ENCODE assay signal across 9 cellular contexts in the genomic region with DNA sequence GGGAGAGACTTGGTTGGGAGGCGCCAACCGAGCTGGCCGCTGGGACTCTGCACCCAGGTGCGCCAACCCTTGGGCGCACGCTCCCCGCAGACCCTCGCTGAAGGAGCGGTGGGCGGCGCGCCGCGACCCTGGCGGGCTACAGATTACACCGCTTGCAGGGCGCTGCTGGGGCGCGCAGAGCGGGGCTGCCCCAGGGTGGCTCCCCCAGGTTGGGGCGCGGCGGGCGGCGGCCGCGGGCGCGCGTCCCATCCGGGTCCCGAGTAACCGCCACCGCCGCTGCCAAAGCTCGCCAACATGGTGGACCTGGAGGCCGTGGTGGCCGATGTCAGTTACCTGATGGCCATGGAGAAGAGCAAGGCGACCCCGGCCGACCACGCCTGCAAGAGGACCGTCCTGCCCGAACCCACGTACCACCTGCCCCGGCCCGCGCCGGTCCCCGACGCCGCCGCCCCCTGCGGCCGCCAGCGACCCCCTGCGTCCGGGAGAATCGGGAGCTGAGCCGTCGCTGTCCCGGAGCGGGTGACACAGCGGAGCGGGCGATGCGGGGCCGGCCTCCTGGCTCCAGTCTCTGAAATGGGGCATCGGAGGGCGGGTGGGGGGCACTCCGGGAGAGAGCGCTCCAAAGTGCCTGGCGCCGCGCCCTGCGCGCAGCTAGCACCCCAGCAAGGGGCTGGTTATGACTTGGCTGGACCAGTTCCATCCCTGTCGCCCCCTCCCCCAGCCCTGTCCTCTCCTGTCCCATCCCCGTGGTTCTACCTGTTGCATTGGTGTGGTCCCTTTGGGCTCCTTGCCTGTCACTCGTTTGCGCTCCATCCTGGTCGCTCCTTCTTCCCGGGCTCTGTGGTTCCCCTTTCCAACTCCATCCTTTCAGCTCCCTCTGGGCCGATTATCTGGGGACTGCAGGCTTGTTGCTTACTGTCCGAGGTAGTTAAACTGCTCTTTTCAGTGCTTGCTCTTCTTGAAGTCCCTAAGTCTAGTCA.
DNase-seq lines count a peak whose midpoint lies in the region; ATAC-seq, FAIRE-seq and TF ChIP-seq lines count a peak whose summit lies in the region.
"Had no signal": no experiment of that assay in that cellular context is flagged by ENCODE, and none has a peak within 500 bp of the region (broad histone marks: within the 10 kb centered on the region; RNA-seq: fewer than 3 reads in every experiment).

No MANE protein-coding gene starts in this region.

- no peaks in the 10 kb centered on the region for H3K9me1 ChIP-seq in endothelial cell of umbilical vein (replicated peaks; ENCODE audit: control insufficient read depth, extremely low read depth, insufficient read depth, low read length)

- CTCF ChIA-PET in endothelial cell of umbilical vein (lab: Charles Lee) = interaction anchor here (1.0 kb wide), 1 partner anchor 20 kb away, joined by 3 read pairs; no protein-coding TSS in a partner anchor

- dilution Hi-C loops in endothelial cell of umbilical vein (cut with MboI; ENCODE audit: extremely low pct_ligation_motif_present, low sequenced_read_pairs) = no loop called here

- H3K4me3 ChIP-seq in endothelial cell of umbilical vein (replicated peaks in 1 of 3; ENCODE audit: insufficient read depth in 1 of 3, low read depth in 1 of 3, low read length in 3 of 3) (no peak overlapping the region), pancreas (peak overlapping the region in 2 of 4 donors; percentile 21 to 48)

- DNase-seq in DMS153 treated with DMSO at 0.1 percent for 48 hours (lab: John Stamatoyannopoulos, UW; ENCODE audit: unreplicated experiment) (peak; percentile 40), NCI-H1417 treated with DMSO at 0.1 percent for 48 hours (lab: John Stamatoyannopoulos, UW) (peak; percentile 11), endothelial cell of umbilical vein (ENCODE audit: low read depth, low spot score) (no peak), pancreas (no peak), posterior cingulate gyrus (no peak), foreskin melanocyte (no peak)

- POLR2A ChIA-PET in endothelial cell of umbilical vein (lab: Charles Lee) = no interaction called here

- no peaks in the 10 kb centered on the region for H3K4me1 ChIP-seq in endothelial cell of umbilical vein (ENCODE audit: control insufficient read depth, extremely low read depth, insufficient read depth, low read length)
- H3K4me1 ChIP-seq in pancreas = peaks cover 0 to 7% (median 0%) of the 10 kb centered on the region in 3 donors

- H3K27ac ChIP-seq in endothelial cell of umbilical vein (ENCODE audit: insufficient read depth, low read depth, low read length) (no peak overlapping the region), pancreas (no peak overlapping the region)

- WGBS in pancreas, 2 donors = 2 to 4% methylated on average over 61 to 85 of the region's 85 CpGs

- H3K9me3 ChIP-seq in endothelial cell of umbilical vein (replicated peaks; ENCODE audit: control insufficient read depth, insufficient read depth, low read length) (no peaks in the 10 kb centered on the region), pancreas (no peaks in the 10 kb centered on the region)

- peak in 3 of 4 donors; percentile 33 to 56 (median 35) for ATAC-seq in pancreas
- no peak for ATAC-seq in HG03442 (IDR thresholded peaks at IDR 0.05; ENCODE audit: unreplicated experiment)
- no peak for ATAC-seq in GM19452 (IDR thresholded peaks at IDR 0.05; ENCODE audit: unreplicated experiment)

- H2AFZ ChIP-seq in endothelial cell of umbilical vein (ENCODE audit: low read depth, low read length) = no peak overlapping the region

- H3K4me2 ChIP-seq in endothelial cell of umbilical vein (ENCODE audit: insufficient read depth, low read length) = no peak overlapping the region

- H4K20me1 ChIP-seq in endothelial cell of umbilical vein (replicated peaks; ENCODE audit: control insufficient read depth, extremely low read depth, insufficient read depth, low read length) = no peaks in the 10 kb centered on the region

- TF ChIP-seq POLR2A in endothelial cell of umbilical vein (IDR thresholded peaks at IDR 0.05; ENCODE audit: low read depth, low read length) = no peak

- H3K9ac ChIP-seq in endothelial cell of umbilical vein (replicated peaks; ENCODE audit: extremely low read depth, insufficient read depth, low read length) = no peak overlapping the region

- intact Hi-C loops in endothelial cell of umbilical vein (cut with micrococcal nuclease) (no loop called here), pancreas (cut with DNase I) (no loop called here), posterior cingulate gyrus (cut with DNase I) (no loop called here)

- H3K27me3 ChIP-seq in endothelial cell of umbilical vein (ENCODE audit: control insufficient read depth in 2 of 2, insufficient read depth in 2 of 2, low read length in 2 of 2) (peaks cover 38 to 58% of the 10 kb centered on the region in 2 experiments), pancreas (peaks cover 0 to 17% (median 0%) of the 10 kb centered on the region in 4 donors)

- FAIRE-seq in endothelial cell of umbilical vein (lab: Jason Lieb, UNC) (no peak), pancreas (lab: Jason Lieb, UNC) (no peak)
- FAIRE-seq: TTC549 had no signal

- TF ChIP-seq CTCF in endothelial cell of umbilical vein (IDR thresholded peaks at IDR 0.05; ENCODE audit: extremely low read depth in 1 of 2, insufficient read depth in 1 of 2, low read depth in 1 of 2, low read length in 2 of 2) (no peak), pancreas (IDR thresholded peaks at IDR 0.05) (no peak)

- H3K36me3 ChIP-seq in endothelial cell of umbilical vein (ENCODE audit: control insufficient read depth in 2 of 2, extremely low read depth in 1 of 2, insufficient read depth in 2 of 2, low read length in 2 of 2) (no peaks in the 10 kb centered on the region), pancreas (no peaks in the 10 kb centered on the region)

- BruUV-seq in endothelial cell of umbilical vein (replicated peaks; lab: Mats Ljungman, UMichigan) = no TSS peak

- H3K79me2 ChIP-seq in endothelial cell of umbilical vein (ENCODE audit: control insufficient read depth, insufficient read depth, low read length) = no peaks in the 10 kb centered on the region

TF ChIP-seq in endothelial cell of umbilical vein, 7 proteins besides CTCF, POLR2A, EP300 and RAD21:
- TF ChIP-seq EZH2 (IDR thresholded peaks at IDR 0.05; ENCODE audit: borderline replicate concordance, low read depth, low read length, severe bottlenecking) (peak; percentile 97), POLR2AphosphoS5 (IDR thresholded peaks at IDR 0.05; ENCODE audit: insufficient read depth, low read depth, low read length) (no peak)

Comparison
In these comparisons a context has a peak if more than half of its experiments do, and no peak if none do; other contexts are left out.
1. DNase-seq: peak in DMS153 treated with DMSO at 0.1 percent for 48 hours (single experiment) and NCI-H1417 treated with DMSO at 0.1 percent for 48 hours (single experiment); none in endothelial cell of umbilical vein (single experiment), pancreas (0 of 6), posterior cingulate gyrus (0 of 10) and foreskin melanocyte (single experiment).
2. ATAC-seq: peak in pancreas (3 of 4); none in HG03442 (single experiment) and GM19452 (single experiment).